In genomic region chr19:17305517-17306284, GRCh38 we compare ENCODE assay signal across 1 cellular context.
TF ChIP-seq lines count a peak whose summit lies in the region.

TSS of gene MRPL34 (plus strand) at chr19:17305872. CDS start at chr19:17305893, 21 bp downstream.

TF ChIP-seq in HepG2, 621 proteins besides CTCF, POLR2A, EP300 and RAD21 (continued from another document and continues in another):
- TF ChIP-seq, protein P1, sequence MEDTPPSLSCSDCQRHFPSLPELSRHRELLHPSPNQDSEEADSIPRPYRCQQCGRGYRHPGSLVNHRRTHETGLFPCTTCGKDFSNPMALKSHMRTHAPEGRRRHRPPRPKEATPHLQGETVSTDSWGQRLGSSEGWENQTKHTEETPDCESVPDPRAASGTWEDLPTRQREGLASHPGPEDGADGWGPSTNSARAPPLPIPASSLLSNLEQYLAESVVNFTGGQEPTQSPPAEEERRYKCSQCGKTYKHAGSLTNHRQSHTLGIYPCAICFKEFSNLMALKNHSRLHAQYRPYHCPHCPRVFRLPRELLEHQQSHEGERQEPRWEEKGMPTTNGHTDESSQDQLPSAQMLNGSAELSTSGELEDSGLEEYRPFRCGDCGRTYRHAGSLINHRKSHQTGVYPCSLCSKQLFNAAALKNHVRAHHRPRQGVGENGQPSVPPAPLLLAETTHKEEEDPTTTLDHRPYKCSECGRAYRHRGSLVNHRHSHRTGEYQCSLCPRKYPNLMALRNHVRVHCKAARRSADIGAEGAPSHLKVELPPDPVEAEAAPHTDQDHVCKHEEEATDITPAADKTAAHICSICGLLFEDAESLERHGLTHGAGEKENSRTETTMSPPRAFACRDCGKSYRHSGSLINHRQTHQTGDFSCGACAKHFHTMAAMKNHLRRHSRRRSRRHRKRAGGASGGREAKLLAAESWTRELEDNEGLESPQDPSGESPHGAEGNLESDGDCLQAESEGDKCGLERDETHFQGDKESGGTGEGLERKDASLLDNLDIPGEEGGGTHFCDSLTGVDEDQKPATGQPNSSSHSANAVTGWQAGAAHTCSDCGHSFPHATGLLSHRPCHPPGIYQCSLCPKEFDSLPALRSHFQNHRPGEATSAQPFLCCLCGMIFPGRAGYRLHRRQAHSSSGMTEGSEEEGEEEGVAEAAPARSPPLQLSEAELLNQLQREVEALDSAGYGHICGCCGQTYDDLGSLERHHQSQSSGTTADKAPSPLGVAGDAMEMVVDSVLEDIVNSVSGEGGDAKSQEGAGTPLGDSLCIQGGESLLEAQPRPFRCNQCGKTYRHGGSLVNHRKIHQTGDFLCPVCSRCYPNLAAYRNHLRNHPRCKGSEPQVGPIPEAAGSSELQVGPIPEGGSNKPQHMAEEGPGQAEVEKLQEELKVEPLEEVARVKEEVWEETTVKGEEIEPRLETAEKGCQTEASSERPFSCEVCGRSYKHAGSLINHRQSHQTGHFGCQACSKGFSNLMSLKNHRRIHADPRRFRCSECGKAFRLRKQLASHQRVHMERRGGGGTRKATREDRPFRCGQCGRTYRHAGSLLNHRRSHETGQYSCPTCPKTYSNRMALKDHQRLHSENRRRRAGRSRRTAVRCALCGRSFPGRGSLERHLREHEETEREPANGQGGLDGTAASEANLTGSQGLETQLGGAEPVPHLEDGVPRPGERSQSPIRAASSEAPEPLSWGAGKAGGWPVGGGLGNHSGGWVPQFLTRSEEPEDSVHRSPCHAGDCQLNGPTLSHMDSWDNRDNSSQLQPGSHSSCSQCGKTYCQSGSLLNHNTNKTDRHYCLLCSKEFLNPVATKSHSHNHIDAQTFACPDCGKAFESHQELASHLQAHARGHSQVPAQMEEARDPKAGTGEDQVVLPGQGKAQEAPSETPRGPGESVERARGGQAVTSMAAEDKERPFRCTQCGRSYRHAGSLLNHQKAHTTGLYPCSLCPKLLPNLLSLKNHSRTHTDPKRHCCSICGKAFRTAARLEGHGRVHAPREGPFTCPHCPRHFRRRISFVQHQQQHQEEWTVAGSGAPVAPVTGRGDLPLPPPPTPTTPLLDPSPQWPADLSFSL (CRISPR knock-in tag; IDR thresholded peaks at IDR 0.05), result no peak
- TF ChIP-seq ZFYVE20 (CRISPR knock-in tag; IDR thresholded peaks at IDR 0.05; ENCODE audit: borderline replicate concordance, low read depth) (0 out of 2 replicates have a peak, but pooled peaks have one; percentile 82), XRCC5 (optimal IDR thresholded peaks at IDR 0.05; ENCODE audit: low read length) (peak; percentile 95), NR2C2 (CRISPR knock-in tag; IDR thresholded peaks at IDR 0.05; ENCODE audit: borderline replicate concordance) (peak; percentile 86), TRIM24 (CRISPR knock-in tag; IDR thresholded peaks at IDR 0.05) (no peak), HCFC1 (IDR thresholded peaks at IDR 0.05; ENCODE audit: low read depth, low read length) (peak; percentile 66; the same call in 1 of the 2 replicates), SIX4 (CRISPR knock-in tag; IDR thresholded peaks at IDR 0.05) (no peak), E2F5 (CRISPR knock-in tag; conservative IDR thresholded peaks at IDR 0.05) (peak; percentile 43; the same call in 1 of the 2 replicates), ZNF589 (CRISPR knock-in tag; conservative IDR thresholded peaks at IDR 0.05) (no peak), ATF1 (CRISPR knock-in tag; IDR thresholded peaks at IDR 0.05) (0 out of 2 replicates have a peak, but pooled peaks have one; percentile 18), ARID4A (CRISPR knock-in tag; IDR thresholded peaks at IDR 0.05; ENCODE audit: borderline replicate concordance) (peak; percentile 91), USF2 (IDR thresholded peaks at IDR 0.05; ENCODE audit: low read depth, low read length) (0 out of 2 replicates have a peak, but pooled peaks have one; percentile 15), USF2 (CRISPR knock-in tag; IDR thresholded peaks at IDR 0.05; ENCODE audit: borderline replicate concordance) (no peak; the same call in 1 of the 2 replicates), SNRNP70 (IDR thresholded peaks at IDR 0.05; ENCODE audit: low read depth, low read length) (no peak), ZNF776 (CRISPR knock-in tag; IDR thresholded peaks at IDR 0.05) (peak; percentile 66; the same call in 1 of the 2 replicates), TBX3 (IDR thresholded peaks at IDR 0.05; ENCODE audit: borderline replicate concordance) (0 out of 2 replicates have a peak, but pooled peaks have one; percentile 33), MAZ (IDR thresholded peaks at IDR 0.05; ENCODE audit: borderline replicate concordance, low read depth, low read length) (no peak), MAZ (CRISPR knock-in tag; IDR thresholded peaks at IDR 0.05; ENCODE audit: low read depth) (0 out of 2 replicates have a peak, but pooled peaks have one; percentile 63), ZBTB33 (CRISPR knock-in tag; IDR thresholded peaks at IDR 0.05) (peak; percentile 55), ZSCAN21 (CRISPR knock-in tag; IDR thresholded peaks at IDR 0.05; ENCODE audit: borderline replicate concordance) (peak; percentile 53; the same call in 1 of the 2 replicates), ZNF782 (CRISPR knock-in tag; IDR thresholded peaks at IDR 0.05; ENCODE audit: borderline replicate concordance) (peak; percentile 58; the same call in 1 of the 2 replicates), NFE2 (CRISPR knock-in tag; IDR thresholded peaks at IDR 0.05) (no peak), RBM22 (optimal IDR thresholded peaks at IDR 0.05; ENCODE audit: low read length) (no peak), ZNF879 (CRISPR knock-in tag; IDR thresholded peaks at IDR 0.05) (no peak), STAG1 (CRISPR knock-in tag; IDR thresholded peaks at IDR 0.05) (peak; percentile 74), NONO (IDR thresholded peaks at IDR 0.05) (no peak), NONO (CRISPR knock-in tag; conservative IDR thresholded peaks at IDR 0.05) (no peak; the same call in 1 of the 2 replicates), ZFP36 (IDR thresholded peaks at IDR 0.05; ENCODE audit: borderline replicate concordance, low read depth, low read length, partially characterized antibody) (no peak), HOXA3 (CRISPR knock-in tag; IDR thresholded peaks at IDR 0.05) (peak; percentile 44; the same call in 1 of the 2 replicates), PHF20 (CRISPR knock-in tag; IDR thresholded peaks at IDR 0.05) (peak; percentile 51; the same call in 1 of the 2 replicates), SYNCRIP (IDR thresholded peaks at IDR 0.05; ENCODE audit: insufficient read depth, low read depth, low read length) (no peak)
- TF ChIP-seq, protein P2, sequence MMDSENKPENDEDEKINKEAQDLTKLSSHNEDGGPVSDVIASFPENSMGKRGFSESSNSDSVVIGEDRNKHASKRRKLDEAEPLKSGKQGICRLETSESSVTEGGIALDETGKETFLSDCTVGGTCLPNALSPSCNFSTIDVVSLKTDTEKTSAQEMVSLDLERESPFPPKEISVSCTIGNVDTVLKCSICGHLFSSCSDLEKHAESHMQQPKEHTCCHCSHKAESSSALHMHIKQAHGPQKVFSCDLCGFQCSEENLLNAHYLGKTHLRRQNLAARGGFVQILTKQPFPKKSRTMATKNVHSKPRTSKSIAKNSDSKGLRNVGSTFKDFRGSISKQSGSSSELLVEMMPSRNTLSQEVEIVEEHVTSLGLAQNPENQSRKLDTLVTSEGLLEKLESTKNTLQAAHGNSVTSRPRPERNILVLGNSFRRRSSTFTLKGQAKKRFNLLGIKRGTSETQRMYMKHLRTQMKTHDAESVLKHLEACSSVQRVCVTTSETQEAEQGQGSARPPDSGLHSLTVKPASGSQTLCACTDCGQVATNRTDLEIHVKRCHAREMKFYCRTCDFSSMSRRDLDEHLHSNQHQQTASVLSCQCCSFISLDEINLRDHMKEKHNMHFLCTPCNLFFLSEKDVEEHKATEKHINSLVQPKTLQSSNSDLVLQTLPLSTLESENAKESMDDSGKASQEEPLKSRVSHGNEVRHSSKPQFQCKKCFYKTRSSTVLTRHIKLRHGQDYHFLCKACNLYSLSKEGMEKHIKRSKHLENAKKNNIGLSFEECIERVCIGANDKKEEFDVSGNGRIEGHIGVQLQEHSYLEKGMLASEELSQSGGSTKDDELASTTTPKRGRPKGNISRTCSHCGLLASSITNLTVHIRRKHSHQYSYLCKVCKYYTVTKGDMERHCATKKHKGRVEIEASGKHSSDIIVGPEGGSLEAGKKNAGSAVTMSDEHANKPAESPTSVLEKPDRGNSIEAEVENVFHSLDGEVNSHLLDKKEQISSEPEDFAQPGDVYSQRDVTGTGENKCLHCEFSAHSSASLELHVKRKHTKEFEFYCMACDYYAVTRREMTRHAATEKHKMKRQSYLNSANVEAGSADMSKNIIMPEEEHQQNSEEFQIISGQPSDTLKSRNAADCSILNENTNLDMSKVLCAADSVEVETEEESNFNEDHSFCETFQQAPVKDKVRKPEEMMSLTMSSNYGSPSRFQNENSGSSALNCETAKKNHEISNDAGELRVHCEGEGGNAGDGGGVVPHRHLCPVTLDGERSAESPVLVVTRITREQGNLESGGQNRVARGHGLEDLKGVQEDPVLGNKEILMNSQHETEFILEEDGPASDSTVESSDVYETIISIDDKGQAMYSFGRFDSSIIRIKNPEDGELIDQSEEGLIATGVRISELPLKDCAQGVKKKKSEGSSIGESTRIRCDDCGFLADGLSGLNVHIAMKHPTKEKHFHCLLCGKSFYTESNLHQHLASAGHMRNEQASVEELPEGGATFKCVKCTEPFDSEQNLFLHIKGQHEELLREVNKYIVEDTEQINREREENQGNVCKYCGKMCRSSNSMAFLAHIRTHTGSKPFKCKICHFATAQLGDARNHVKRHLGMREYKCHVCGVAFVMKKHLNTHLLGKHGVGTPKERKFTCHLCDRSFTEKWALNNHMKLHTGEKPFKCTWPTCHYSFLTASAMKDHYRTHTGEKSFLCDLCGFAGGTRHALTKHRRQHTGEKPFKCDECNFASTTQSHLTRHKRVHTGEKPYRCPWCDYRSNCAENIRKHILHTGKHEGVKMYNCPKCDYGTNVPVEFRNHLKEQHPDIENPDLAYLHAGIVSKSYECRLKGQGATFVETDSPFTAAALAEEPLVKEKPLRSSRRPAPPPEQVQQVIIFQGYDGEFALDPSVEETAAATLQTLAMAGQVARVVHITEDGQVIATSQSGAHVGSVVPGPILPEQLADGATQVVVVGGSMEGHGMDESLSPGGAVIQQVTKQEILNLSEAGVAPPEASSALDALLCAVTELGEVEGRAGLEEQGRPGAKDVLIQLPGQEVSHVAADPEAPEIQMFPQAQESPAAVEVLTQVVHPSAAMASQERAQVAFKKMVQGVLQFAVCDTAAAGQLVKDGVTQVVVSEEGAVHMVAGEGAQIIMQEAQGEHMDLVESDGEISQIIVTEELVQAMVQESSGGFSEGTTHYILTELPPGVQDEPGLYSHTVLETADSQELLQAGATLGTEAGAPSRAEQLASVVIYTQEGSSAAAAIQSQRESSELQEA (CRISPR knock-in tag; IDR thresholded peaks at IDR 0.05; ENCODE audit: not compliant biosample characterization), result no peak
